4 cellular contexts compared by ENCODE assay signal in genomic region chr11:22522225-22522624, GRCh38.
A peak's percentile ranks its signal among the peaks of the same experiment; 100 is the strongest.
TF ChIP-seq lines count a peak whose summit lies in the region.

No MANE protein-coding gene starts in this region.

TF ChIP-seq in HepG2, 621 proteins besides CTCF, POLR2A, EP300 and RAD21:
- peak; percentile 26 to 74; a peak in 3 of 4 replicates for TF ChIP-seq MAFK (conservative IDR thresholded peaks at IDR 0.05 in 1 of 2, IDR thresholded peaks at IDR 0.05 in 1 of 2; ENCODE audit: low read length in 2 of 2)
- peak; percentile 43 for TF ChIP-seq MAFF (IDR thresholded peaks at IDR 0.05; ENCODE audit: low read depth, low read length)
- no peak for TF ChIP-seq ZSCAN29 (CRISPR knock-in tag; conservative IDR thresholded peaks at IDR 0.05)

TF ChIP-seq in A549, 52 proteins besides CTCF, POLR2A, EP300 and RAD21:
- no peak for TF ChIP-seq ZSCAN20 (CRISPR knock-in tag; IDR thresholded peaks at IDR 0.05)
- TF ChIP-seq MAFK (IDR thresholded peaks at IDR 0.05; ENCODE audit: partially characterized antibody): peak; percentile 57
- no peak for TF ChIP-seq EHF (CRISPR knock-in tag; IDR thresholded peaks at IDR 0.05)

TF ChIP-seq in IMR-90, 13 proteins besides CTCF, POLR2A, EP300 and RAD21:
- no peak for TF ChIP-seq ELK1 (IDR thresholded peaks at IDR 0.05; ENCODE audit: borderline replicate concordance, low read depth, low read length)
- TF ChIP-seq CEBPB (IDR thresholded peaks at IDR 0.05; ENCODE audit: low read depth, low read length): no peak
- TF ChIP-seq BHLHE40 (IDR thresholded peaks at IDR 0.05; ENCODE audit: low read depth, low read length): no peak
- no peak for TF ChIP-seq USF2 (IDR thresholded peaks at IDR 0.05; ENCODE audit: low read depth, low read length)
- TF ChIP-seq MAZ (IDR thresholded peaks at IDR 0.05; ENCODE audit: borderline replicate concordance, low read depth, low read length): no peak
- TF ChIP-seq RFX5 (IDR thresholded peaks at IDR 0.05; ENCODE audit: low read depth, low read length): no peak
- TF ChIP-seq FOS (IDR thresholded peaks at IDR 0.05; ENCODE audit: low read depth, low read length): no peak
- TF ChIP-seq NFE2L2 (IDR thresholded peaks at IDR 0.05; ENCODE audit: low read depth, low read length): no peak
- TF ChIP-seq MAFK (IDR thresholded peaks at IDR 0.05; ENCODE audit: low read depth, low read length): peak; percentile 47; the same call in 1 of the 2 replicates

TF ChIP-seq in K562, 482 proteins besides CTCF, POLR2A, EP300 and RAD21:
- TF ChIP-seq ZNF316 (IDR thresholded peaks at IDR 0.05) (peak; percentile 22; the same call in 1 of the 2 replicates), ZNF174 (CRISPR knock-in tag; IDR thresholded peaks at IDR 0.05) (no peak)
